Comparison of ENCODE assay signal across 1 cellular context in genomic region chr12:120437735-120438494, GRCh38.
TF ChIP-seq lines count a peak whose summit lies in the region.

TSS of gene COX6A1 (plus strand) at chr12:120438113. CDS start at chr12:120438127, 14 bp downstream.

TF ChIP-seq in HepG2, 621 proteins besides CTCF, POLR2A, EP300 and RAD21 (continued from another document and continues in another):
- TF ChIP-seq ZSCAN5A (CRISPR knock-in tag; IDR thresholded peaks at IDR 0.05; ENCODE audit: borderline replicate concordance) (no peak), ZNF484 (CRISPR knock-in tag; IDR thresholded peaks at IDR 0.05; ENCODE audit: borderline replicate concordance, low read depth) (no peak), HMG20B (CRISPR knock-in tag; conservative IDR thresholded peaks at IDR 0.05) (no peak), CREB1 (IDR thresholded peaks at IDR 0.05) (no peak), CREB1 (CRISPR knock-in tag; IDR thresholded peaks at IDR 0.05) (peak; percentile 68), HNRNPK (IDR thresholded peaks at IDR 0.05; ENCODE audit: low read depth, low read length, poor library complexity, severe bottlenecking) (no peak), KMT2B (CRISPR knock-in tag; IDR thresholded peaks at IDR 0.05) (peak; percentile 82), RFX3 (CRISPR knock-in tag; IDR thresholded peaks at IDR 0.05) (no peak), MAFK (conservative IDR thresholded peaks at IDR 0.05 in 1 of 2, IDR thresholded peaks at IDR 0.05 in 1 of 2; ENCODE audit: low read length in 2 of 2) (no peak), MXI1 (IDR thresholded peaks at IDR 0.05; ENCODE audit: borderline replicate concordance, low read depth, low read length) (peak; percentile 70; the same call in 1 of the 3 replicates), HOXA5 (CRISPR knock-in tag; IDR thresholded peaks at IDR 0.05) (no peak), NFE2 (CRISPR knock-in tag; IDR thresholded peaks at IDR 0.05) (no peak), NFRKB (IDR thresholded peaks at IDR 0.05) (no peak), GPN1 (CRISPR knock-in tag; IDR thresholded peaks at IDR 0.05; ENCODE audit: borderline replicate concordance) (no peak), ZFP37 (CRISPR knock-in tag; IDR thresholded peaks at IDR 0.05; ENCODE audit: borderline replicate concordance) (no peak; the same call in 1 of the 2 replicates), KLF15 (CRISPR knock-in tag; IDR thresholded peaks at IDR 0.05; ENCODE audit: borderline replicate concordance) (no peak), ZNF792 (CRISPR knock-in tag; IDR thresholded peaks at IDR 0.05) (peak; percentile 65; the same call in 1 of the 2 replicates), WIZ (CRISPR knock-in tag; IDR thresholded peaks at IDR 0.05) (no peak), ZFP36 (IDR thresholded peaks at IDR 0.05; ENCODE audit: borderline replicate concordance, low read depth, low read length, partially characterized antibody) (no peak), FLYWCH1 (CRISPR knock-in tag; IDR thresholded peaks at IDR 0.05) (no peak), JUN (CRISPR knock-in tag; IDR thresholded peaks at IDR 0.05) (no peak), HNRNPL (IDR thresholded peaks at IDR 0.05; ENCODE audit: low read depth, low read length) (no peak), SMYD3 (CRISPR knock-in tag; IDR thresholded peaks at IDR 0.05) (0 out of 2 replicates have a peak, but pooled peaks have one; percentile 43), HOXA7 (CRISPR knock-in tag; IDR thresholded peaks at IDR 0.05) (no peak), MAX (IDR thresholded peaks at IDR 0.05) (no peak; the same call in 1 of the 2 replicates), SAFB2 (CRISPR knock-in tag; IDR thresholded peaks at IDR 0.05; ENCODE audit: borderline replicate concordance, low read depth) (no peak), MTF2 (CRISPR knock-in tag; IDR thresholded peaks at IDR 0.05; ENCODE audit: borderline replicate concordance) (no peak), ZNF644 (CRISPR knock-in tag; IDR thresholded peaks at IDR 0.05; ENCODE audit: low read depth) (no peak), ZNF180 (CRISPR knock-in tag; IDR thresholded peaks at IDR 0.05; ENCODE audit: borderline replicate concordance, low read depth) (no peak), FOXJ3 (CRISPR knock-in tag; IDR thresholded peaks at IDR 0.05; ENCODE audit: borderline replicate concordance) (peak; percentile 40; the same call in 1 of the 2 replicates), KLF12 (CRISPR knock-in tag; IDR thresholded peaks at IDR 0.05; ENCODE audit: borderline replicate concordance) (peak; percentile 68; the same call in 1 of the 2 replicates), ARID2 (CRISPR knock-in tag; IDR thresholded peaks at IDR 0.05; ENCODE audit: borderline replicate concordance) (0 out of 2 replicates have a peak, but pooled peaks have one; percentile 43), TAF1 (CRISPR knock-in tag; IDR thresholded peaks at IDR 0.05) (peak; percentile 94), ZBTB14 (CRISPR knock-in tag; IDR thresholded peaks at IDR 0.05) (no peak), ZNF761 (CRISPR knock-in tag; conservative IDR thresholded peaks at IDR 0.05) (no peak), KAT2B (IDR thresholded peaks at IDR 0.05; ENCODE audit: borderline replicate concordance, low read depth, low read length) (no peak), RNF2 (conservative IDR thresholded peaks at IDR 0.05; ENCODE audit: low read depth) (no peak), MAFF (IDR thresholded peaks at IDR 0.05; ENCODE audit: low read depth, low read length) (no peak), DR1 (CRISPR knock-in tag; IDR thresholded peaks at IDR 0.05) (no peak), ZNF543 (CRISPR knock-in tag; IDR thresholded peaks at IDR 0.05) (no peak), IRX3 (CRISPR knock-in tag; IDR thresholded peaks at IDR 0.05; ENCODE audit: borderline replicate concordance, low read depth) (no peak), HNRNPLL (IDR thresholded peaks at IDR 0.05; ENCODE audit: low read depth, low read length, poor library complexity, severe bottlenecking) (peak; percentile 55), SMAD1 (CRISPR knock-in tag; IDR thresholded peaks at IDR 0.05; ENCODE audit: borderline replicate concordance, low read depth) (no peak), TARDBP (CRISPR knock-in tag; IDR thresholded peaks at IDR 0.05) (0 out of 2 replicates have a peak, but pooled peaks have one; percentile 47), HOXA3 (CRISPR knock-in tag; IDR thresholded peaks at IDR 0.05) (peak; percentile 95), ZZZ3 (CRISPR knock-in tag; IDR thresholded peaks at IDR 0.05; ENCODE audit: borderline replicate concordance) (0 out of 2 replicates have a peak, but pooled peaks have one; percentile 27), ZBTB3 (CRISPR knock-in tag; IDR thresholded peaks at IDR 0.05; ENCODE audit: borderline replicate concordance, low read depth) (no peak), ZNF557 (CRISPR knock-in tag; IDR thresholded peaks at IDR 0.05) (no peak), ZFP62 (CRISPR knock-in tag; IDR thresholded peaks at IDR 0.05) (no peak), SMAD3 (CRISPR knock-in tag; IDR thresholded peaks at IDR 0.05) (0 out of 2 replicates have a peak, but pooled peaks have one; percentile 46), ZBTB46 (CRISPR knock-in tag; IDR thresholded peaks at IDR 0.05; ENCODE audit: borderline replicate concordance) (no peak), ZNF142 (CRISPR knock-in tag; IDR thresholded peaks at IDR 0.05) (no peak), UBTF (CRISPR knock-in tag; IDR thresholded peaks at IDR 0.05) (no peak), CENPT (CRISPR knock-in tag; IDR thresholded peaks at IDR 0.05; ENCODE audit: low read depth) (no peak), ZNF101 (CRISPR knock-in tag; IDR thresholded peaks at IDR 0.05; ENCODE audit: borderline replicate concordance, low read depth) (no peak), U2AF2 (IDR thresholded peaks at IDR 0.05; ENCODE audit: low read depth, low read length) (no peak), SMARCE1 (IDR thresholded peaks at IDR 0.05; ENCODE audit: borderline replicate concordance) (no peak), PHF8 (CRISPR knock-in tag; IDR thresholded peaks at IDR 0.05) (peak; percentile 96), TMF1 (CRISPR knock-in tag; IDR thresholded peaks at IDR 0.05; ENCODE audit: low read depth) (no peak), TRAFD1 (CRISPR knock-in tag; IDR thresholded peaks at IDR 0.05; ENCODE audit: borderline replicate concordance) (no peak)
